ENCODE assay signal across 10 cellular contexts in the genomic region with DNA sequence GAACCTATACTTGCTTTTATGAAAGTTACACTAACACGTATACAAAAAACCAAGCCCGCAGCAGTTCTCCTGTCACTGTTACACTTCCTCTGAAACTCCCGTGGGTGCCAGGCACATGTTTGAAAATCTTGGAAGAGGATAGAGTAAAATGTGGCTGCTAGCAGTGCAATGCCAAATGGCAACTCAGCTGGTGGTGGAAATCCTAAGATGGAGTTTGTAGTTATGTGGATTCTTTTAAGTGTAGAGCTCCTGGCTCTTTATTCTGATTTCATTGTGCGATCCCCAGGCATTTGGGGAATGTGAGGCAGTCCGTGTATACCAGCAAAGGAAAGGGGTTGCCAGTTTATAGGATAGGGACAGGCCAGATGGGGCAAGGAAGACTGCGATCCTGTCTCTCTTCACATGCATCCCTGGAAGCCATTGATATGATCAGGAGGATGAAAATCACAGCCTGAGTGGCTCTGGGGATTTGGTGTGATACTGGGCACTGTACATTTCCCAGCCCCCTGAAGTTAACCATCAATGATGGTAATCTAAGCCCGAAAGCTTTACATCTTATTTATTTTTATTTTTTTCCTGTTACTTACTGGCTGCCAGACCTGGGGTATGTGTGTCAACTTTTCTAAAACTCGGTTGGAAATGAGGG. TPM values are rescaled to one million over a fixed set of nuclear protein-coding genes. Genes with fewer than 3 reads are reported as not detected.
DNase-seq lines count a peak whose midpoint lies in the region; ATAC-seq and TF ChIP-seq lines count a peak whose summit lies in the region.
"Had no signal": no experiment of that assay in that cellular context is flagged by ENCODE, and none has a peak within 500 bp of the region (broad histone marks: within the 10 kb centered on the region; RNA-seq: fewer than 3 reads in every experiment).

No MANE protein-coding gene starts in this region.

- H3K4me3 ChIP-seq in HFF-Myc (replicated peaks; ENCODE audit: low read depth, low read length): peak overlapping the region; percentile 78
- H3K4me3 ChIP-seq in ectodermal cell (ENCODE audit: insufficient read depth, low read depth, low read length): peak overlapping the region; percentile 58
- H3K4me3 ChIP-seq in muscle layer of duodenum (ENCODE audit: low read depth in 1 of 2, low read length in 2 of 2): peak overlapping the region; percentile 42 to 70

- H3K27ac ChIP-seq in ectodermal cell (ENCODE audit: insufficient read depth, low read depth, low read length, poor library complexity, severe bottlenecking): no peak overlapping the region
- H3K27ac ChIP-seq in muscle layer of duodenum (ENCODE audit: low read length): no peak overlapping the region
- H3K27ac ChIP-seq in foreskin keratinocyte: no peak overlapping the region

- TF ChIP-seq CTCF in HFF-Myc (IDR thresholded peaks at IDR 0.05; ENCODE audit: low read depth, low read length, missing control alignments) (no peak), foreskin keratinocyte (conservative IDR thresholded peaks at IDR 0.05) (no peak)

- DNase-seq in AG20443 (ENCODE audit: low spot score): peak; percentile 13
- DNase-seq in HFF-Myc (ENCODE audit: extremely low read depth, low read depth): no peak
- no peak for DNase-seq in foreskin keratinocyte
- DNase-seq in activated naive CD4-positive, alpha-beta T cell treated with Interleukin-2 at 50 U/mL for 16 hours: no peak
- DNase-seq: amniotic stem cell; stimulated activated CD8-positive, alpha-beta memory T cell treated with anti-CD3 and anti-CD28 coated beads, Interleukin-4, amount 100 ng/mL, for 48 hours had no signal

- H3K36me3 ChIP-seq in ectodermal cell (ENCODE audit: control insufficient read depth, insufficient read depth, low read length) (no peaks in the 10 kb centered on the region), muscle layer of duodenum (ENCODE audit: control insufficient read depth in 1 of 2, insufficient read depth in 2 of 2, low read length in 2 of 2) (no peaks in the 10 kb centered on the region)

- H3K9me3 ChIP-seq in ectodermal cell (ENCODE audit: control insufficient read depth, low read length) (no peaks in the 10 kb centered on the region), muscle layer of duodenum (ENCODE audit: control insufficient read depth in 1 of 2, low read length in 2 of 2) (no peaks in the 10 kb centered on the region)

- ATAC-seq in HG03469 (IDR thresholded peaks at IDR 0.05; ENCODE audit: unreplicated experiment) (no peak), GM21447 (IDR thresholded peaks at IDR 0.05; ENCODE audit: unreplicated experiment) (no peak), foreskin keratinocyte (no peak)

- H3K4me1 ChIP-seq in ectodermal cell (ENCODE audit: control insufficient read depth, insufficient read depth, low read length): no peaks in the 10 kb centered on the region
- H3K4me1 ChIP-seq in muscle layer of duodenum (ENCODE audit: control insufficient read depth in 1 of 2, insufficient read depth in 2 of 2, low read length in 2 of 2): peaks cover 0 to 10% of the 10 kb centered on the region in 2 donors
- H3K4me1 ChIP-seq in foreskin keratinocyte: no peaks in the 10 kb centered on the region

- H3K27me3 ChIP-seq in ectodermal cell (ENCODE audit: control insufficient read depth, insufficient read depth, low read length, poor library complexity, severe bottlenecking) (peaks cover 32% of the 10 kb centered on the region), muscle layer of duodenum (ENCODE audit: low read depth, low read length) (no peaks in the 10 kb centered on the region), foreskin keratinocyte (peaks cover 22% of the 10 kb centered on the region)

- 29 to 36% methylated on average over 6 to 8 of the region's 8 CpGs for WGBS in ectodermal cell, 2 experiments

RNA-seq across cellular contexts. Expression of gene STAC, which starts 1.1 kb away (rescaled TPM):
- polyA plus RNA-seq in ectodermal cell (2013, experiment 1 of 4): 9.6 TPM
- 8.1 TPM for polyA plus RNA-seq in ectodermal cell (2013, experiment 2 of 4)
- polyA plus RNA-seq in ectodermal cell (2013, experiment 3 of 4): 8.5 TPM
- polyA plus RNA-seq in ectodermal cell (2013, experiment 4 of 4): 8.3 TPM
- total RNA-seq in foreskin keratinocyte: 1.3 and 1.7 TPM in 2 replicates
- 0.76 and 1.3 TPM in 2 replicates for polyA plus RNA-seq in foreskin keratinocyte
